ENCODE assay signal across 22 cellular contexts in genomic region chr3:58580826-58581327, GRCh38. TPM values are rescaled to one million over a fixed set of nuclear protein-coding genes. Genes with fewer than 3 reads are reported as not detected.
DNase-seq lines count a peak whose midpoint lies in the region; ATAC-seq, FAIRE-seq and TF ChIP-seq lines count a peak whose summit lies in the region.
"Had no signal": no experiment of that assay in that cellular context is flagged by ENCODE, and none has a peak within 500 bp of the region (broad histone marks: within the 10 kb centered on the region; RNA-seq: fewer than 3 reads in every experiment).

No MANE protein-coding gene starts in this region.

- 8% methylated on average over 3 of the region's 4 CpGs for WGBS in HUES64
- WGBS in mammary epithelial cell (ENCODE audit: low coverage, missing lambda C conversion rate), result 39% methylated on average over 4 of the region's 4 CpGs

- intact Hi-C loops in kidney (cut with DNase I), result no loop called here
- intact Hi-C loops in mammary epithelial cell (cut with micrococcal nuclease), result no loop called here

- TF ChIP-seq CTCF in kidney (IDR thresholded peaks at IDR 0.05; ENCODE audit: borderline replicate concordance, extremely low read depth, insufficient read depth) (no peak), mammary epithelial cell (conservative IDR thresholded peaks at IDR 0.05 in 1 of 2, IDR thresholded peaks at IDR 0.05 in 1 of 2; ENCODE audit: extremely low read depth in 1 of 2, insufficient read depth in 1 of 2, low read depth in 1 of 2, low read length in 2 of 2) (no peak)

- H3K27ac ChIP-seq in HUES64 (ENCODE audit: low read depth, low read length) (peak overlapping the region; percentile 60), cingulate gyrus (ENCODE audit: low read depth, low read length) (peak overlapping the region; percentile 72), kidney (ENCODE audit: low read depth in 2 of 2, low read length in 2 of 2) (peak overlapping the region; percentile 73 to 84), mammary epithelial cell (ENCODE audit: insufficient read depth, low read depth, low read length) (no peak overlapping the region)
- H3K27ac ChIP-seq: foreskin keratinocyte, GM23248, left lung, sigmoid colon, transverse colon had no signal

- dilution Hi-C loops in mammary epithelial cell (cut with HindIII; ENCODE audit: low sequenced_read_pairs), result no loop called here

- no peak overlapping the region for H3K4me2 ChIP-seq in mammary epithelial cell (ENCODE audit: insufficient read depth, low read depth, low read length)

- peaks cover 23% of the 10 kb centered on the region for H3K27me3 ChIP-seq in HUES64 (ENCODE audit: insufficient read depth, low read length)
- peaks cover 8% of the 10 kb centered on the region for H3K27me3 ChIP-seq in mammary epithelial cell (ENCODE audit: insufficient read depth, low read length)

- H3K9me3 ChIP-seq in HUES64 (ENCODE audit: insufficient read depth, low read depth, low read length), result no peaks in the 10 kb centered on the region
- H3K9me3 ChIP-seq in kidney (ENCODE audit: control insufficient read depth in 1 of 2, low read length in 2 of 2), result no peaks in the 10 kb centered on the region
- H3K9me3 ChIP-seq in mammary epithelial cell (replicated peaks; ENCODE audit: insufficient read depth, low read length), result no peaks in the 10 kb centered on the region
- H3K9me3 ChIP-seq: left lung, sigmoid colon, transverse colon had no signal

- BruUV-seq in mammary epithelial cell (replicated peaks; lab: Mats Ljungman, UMichigan), result no TSS peak

- no peaks in the 10 kb centered on the region for H4K20me1 ChIP-seq in mammary epithelial cell (ENCODE audit: insufficient read depth, low read length)

- no peak overlapping the region for H3K9ac ChIP-seq in HUES64 (ENCODE audit: low read depth, low read length)
- peak overlapping the region in 1 of 2 donors; percentile 17 for H3K9ac ChIP-seq in kidney (ENCODE audit: low read length in 2 of 2)
- H3K9ac ChIP-seq in mammary epithelial cell (ENCODE audit: insufficient read depth, low read length), result no peak overlapping the region
- H3K9ac ChIP-seq: GM23248 had no signal

- H2AFZ ChIP-seq in mammary epithelial cell (ENCODE audit: low read depth, low read length), result no peak overlapping the region
- H2AFZ ChIP-seq: GM23248 had no signal

- H3K4me1 ChIP-seq in HUES64 (ENCODE audit: insufficient read depth, low read length), result peaks cover 33% of the 10 kb centered on the region
- H3K4me1 ChIP-seq in kidney (ENCODE audit: control insufficient read depth in 1 of 2, insufficient read depth in 1 of 2, low read depth in 1 of 2, low read length in 2 of 2), result peaks cover 21 to 26% of the 10 kb centered on the region in 2 donors
- peaks cover 8% of the 10 kb centered on the region for H3K4me1 ChIP-seq in mammary epithelial cell (ENCODE audit: insufficient read depth, low read length)
- H3K4me1 ChIP-seq: foreskin keratinocyte had no signal

- DNase-seq in kidney, result no peak
- DNase-seq in renal cortical epithelial cell (ENCODE audit: low read depth), result peak; percentile 49
- no peak for DNase-seq in inferior parietal cortex (ENCODE audit: extremely low spot score)
- no peak for DNase-seq in mammary epithelial cell
- DNase-seq: activated naive CD4-positive, alpha-beta T cell treated with anti-CD3 and anti-CD28 coated beads, Interleukin-2, amount 10 ng/mL, durations not matched to agents 7 days and 5 days; activated T-cell treated with anti-CD3 and anti-CD28 coated beads, Interleukin-2, amount 50 U/mL, for 4 hours; AML-193; COR-L47; foreskin keratinocyte; GM23248; left lung; NCI-H1436 treated with DMSO at 0.1 percent for 48 hours; occipital lobe; sigmoid colon; stimulated activated naive B cell treated with anti-CD40 and anti-IgM and Interleukin-4, amounts not matched to agents 10 μg/mL and 1 μg/mL and 100 μg/mL, for 72 hours; T1000; transverse colon had no signal

- no peaks in the 10 kb centered on the region for H3K79me2 ChIP-seq in mammary epithelial cell (ENCODE audit: insufficient read depth, low read length)

- in situ Hi-C loops in mammary epithelial cell (cut with MboI; ENCODE audit: low sequenced_read_pairs in 2 of 2), result no loop called here

- H3K36me3 ChIP-seq in HUES64 (ENCODE audit: insufficient read depth, low read length), result no peaks in the 10 kb centered on the region
- H3K36me3 ChIP-seq in kidney (ENCODE audit: control insufficient read depth in 1 of 2, insufficient read depth in 2 of 2, low read length in 2 of 2), result no peaks in the 10 kb centered on the region
- no peaks in the 10 kb centered on the region for H3K36me3 ChIP-seq in mammary epithelial cell (ENCODE audit: insufficient read depth, low read length)
- H3K36me3 ChIP-seq: left lung, sigmoid colon, transverse colon had no signal

- H3K4me3 ChIP-seq in HUES64 (ENCODE audit: low read length) (no peak overlapping the region), kidney (ENCODE audit: low read length in 2 of 2) (no peak overlapping the region), mammary epithelial cell (replicated peaks in 1 of 3; ENCODE audit: insufficient read depth in 1 of 3, low read depth in 2 of 3, low read length in 3 of 3) (no peak overlapping the region)
- H3K4me3 ChIP-seq: GM23248, left lung, sigmoid colon, transverse colon had no signal

- no peak for FAIRE-seq in kidney (lab: Jason Lieb, UNC)
- FAIRE-seq: astrocyte had no signal

- ATAC-seq in GM19324 (IDR thresholded peaks at IDR 0.05; ENCODE audit: low FRiP score, unreplicated experiment), result no peak
- ATAC-seq: activated T-cell treated with anti-CD3 and anti-CD28 coated beads, Interleukin-2, amount 50 U/mL, for 4 hours; foreskin keratinocyte; left lung; SK-N-SH treated with all-trans-retinoic acid at 6 μM for 48 hours; stimulated activated naive B cell treated with anti-CD40 and anti-IgM and Interleukin-4, amounts not matched to agents 10 μg/mL and 1 μg/mL and 100 μg/mL, for 72 hours had no signal

- CTCF ChIA-PET in mammary epithelial cell (lab: Charles Lee; ENCODE audit: low non-redundant PET), result no interaction called here

RNA-seq across cellular contexts. Expression of gene FAM107A, which starts 3.7 kb away (rescaled TPM):
- 0.70 TPM for polyA plus RNA-seq in HUES64 (2013, experiment 1 of 2)
- 1.1 TPM for polyA plus RNA-seq in HUES64 (2013, experiment 2 of 2)
- total RNA-seq in kidney, result 180 TPM
- polyA plus RNA-seq in kidney (ENCODE audit: insufficient read depth, low read depth, low replicate concordance), result 52.5 TPM
- total RNA-seq in renal cortical epithelial cell, result 0.60 and 0.87 TPM in 2 replicates
- total RNA-seq in mammary epithelial cell, result under 1 TPM in 1 of 2 donors, not detected in 1; under 0.01 TPM
- not detected for polyA plus RNA-seq in mammary epithelial cell
- not detected for polyA minus RNA-seq in mammary epithelial cell
- total RNA-seq: activated T-cell treated with anti-CD3 and anti-CD28 coated beads, Interleukin-2, amount 50 U/mL, for 4 hours; astrocyte; foreskin keratinocyte had no signal
- polyA plus RNA-seq: foreskin keratinocyte had no signal

RNA-seq across cellular contexts. Expression of gene ACOX2, which starts 43.9 kb away (rescaled TPM):
- 4.6 TPM for polyA plus RNA-seq in HUES64 (2013, experiment 1 of 2)
- polyA plus RNA-seq in HUES64 (2013, experiment 2 of 2), result 3.5 TPM
- 18.6 TPM for total RNA-seq in kidney
- 85.5 TPM for polyA plus RNA-seq in kidney (ENCODE audit: insufficient read depth, low read depth, low replicate concordance)
- 0.75 TPM in 1 of 2 replicates, not detected in the other for total RNA-seq in renal cortical epithelial cell
- 1 to 10 TPM in 1 of 2 donors, not detected in 1; 1.0 TPM for total RNA-seq in mammary epithelial cell
- polyA plus RNA-seq in mammary epithelial cell, result 0.74 TPM
- 8.9 TPM for polyA minus RNA-seq in mammary epithelial cell
- total RNA-seq: activated T-cell treated with anti-CD3 and anti-CD28 coated beads, Interleukin-2, amount 50 U/mL, for 4 hours had no signal

Comparison
In these comparisons a context has a peak if more than half of its experiments do, and no peak if none do; other contexts are left out.
1. RNA of gene FAM107A, which starts 3.7 kb away (total RNA-seq): 180 TPM in kidney (single experiment); 0.60 to 0.87 TPM in renal cortical epithelial cell and under 0.01 TPM in mammary epithelial cell; every median in the first group is over 10 times any median in the second.